8 cellular contexts compared by ENCODE assay signal in the genomic region with DNA sequence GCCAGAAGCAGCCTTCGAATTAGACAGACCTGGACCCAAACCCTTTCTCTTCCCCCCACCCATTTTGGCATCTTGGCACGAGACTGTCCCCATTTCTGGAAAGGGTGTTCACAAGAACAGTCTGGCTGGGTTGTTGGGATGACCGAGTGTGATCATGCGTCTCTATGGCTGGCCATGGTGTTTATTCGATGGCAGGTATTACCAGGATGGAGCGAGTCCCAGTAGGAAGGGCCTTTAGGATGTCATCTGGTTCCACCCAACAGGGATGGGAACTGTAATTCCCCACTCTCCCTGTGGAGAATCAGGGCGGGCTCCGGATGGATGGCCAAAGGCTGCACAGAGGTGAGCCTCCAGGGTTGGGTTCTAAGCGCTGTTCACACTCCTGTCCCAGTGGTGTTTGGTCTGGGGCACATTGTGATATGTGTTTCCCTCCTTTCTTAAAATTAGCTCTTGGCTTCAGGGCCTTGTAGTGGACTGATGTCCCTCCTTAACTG. TPM values are rescaled to one million over a fixed set of nuclear protein-coding genes. Genes with fewer than 3 reads are reported as not detected.
DNase-seq lines count a peak whose midpoint lies in the region; ATAC-seq, FAIRE-seq and TF ChIP-seq lines count a peak whose summit lies in the region.

No MANE protein-coding gene starts in this region.

- H3K4me1 ChIP-seq in Panc1 (ENCODE audit: control insufficient read depth, insufficient read depth, low read length): peaks cover 20% of the 10 kb centered on the region
- H3K4me1 ChIP-seq in esophagus (ENCODE audit: control insufficient read depth in 2 of 2, insufficient read depth in 2 of 2, low read length in 1 of 2): peaks cover 5 to 6% of the 10 kb centered on the region in 2 donors
- peaks cover 4 to 8% of the 10 kb centered on the region in 2 donors for H3K4me1 ChIP-seq in small intestine (ENCODE audit: control insufficient read depth in 2 of 2, insufficient read depth in 1 of 2, low read depth in 1 of 2, low read length in 1 of 2)

- 80 to 86% methylated on average over 9 of the region's 9 CpGs for whole genome bisulfite sequencing in esophagus, 2 donors
- WGBS in small intestine, 3 donors: 86 to 91% (median 86%) methylated on average over 9 of the region's 9 CpGs

- no peak overlapping the region for H3K4me3 ChIP-seq in Panc1 (ENCODE audit: low read depth in 2 of 2, low read length in 2 of 2)
- no peak overlapping the region for H3K4me3 ChIP-seq in esophagus (ENCODE audit: low read depth in 1 of 2, low read length in 2 of 2)
- no peak overlapping the region for H3K4me3 ChIP-seq in small intestine (ENCODE audit: low read depth in 1 of 2, low read length in 2 of 2)

- no peak for ATAC-seq in Panc1

- BruUV-seq in Panc1 (replicated peaks; lab: Mats Ljungman, UMichigan): no TSS peak

- DNase-seq in GM19239 (ENCODE audit: insufficient read length, low spot score) (no peak), Panc1 (ENCODE audit: low read depth, low spot score) (no peak), small intestine (no peak), AML-193 (lab: John Stamatoyannopoulos, UW) (no peak), mucosa of gallbladder (ENCODE audit: low spot score) (no peak), NCI-H526 treated with DMSO at 0.1 percent for 48 hours (lab: John Stamatoyannopoulos, UW) (no peak), RPMI8226 (no peak)

- FAIRE-seq in GM19239 (lab: Jason Lieb, UNC) (peak; percentile 26), small intestine (lab: Jason Lieb, UNC) (no peak)

- intact Hi-C loops in Panc1 (cut with micrococcal nuclease; ENCODE audit: unreplicated experiment): loop anchor here (10.0 kb wide), 1 partner anchor 126 kb away; a partner anchor contains a TSS

- no peaks in the 10 kb centered on the region for H3K36me3 ChIP-seq in Panc1 (ENCODE audit: control insufficient read depth, insufficient read depth, low read length)
- no peaks in the 10 kb centered on the region for H3K36me3 ChIP-seq in esophagus (ENCODE audit: control insufficient read depth in 2 of 2, insufficient read depth in 2 of 2, low read length in 1 of 2)
- H3K36me3 ChIP-seq in small intestine (ENCODE audit: control insufficient read depth in 2 of 2, insufficient read depth in 2 of 2, low read length in 2 of 2): no peaks in the 10 kb centered on the region

- TF ChIP-seq CTCF in Panc1 (IDR thresholded peaks at IDR 0.05): no peak

- CTCF ChIA-PET in Panc1 (lab: Charles Lee): no interaction called here

- H3K27ac ChIP-seq in Panc1 (ENCODE audit: low read length) (peak overlapping the region; percentile 96), esophagus (ENCODE audit: low read depth in 2 of 2, low read length in 1 of 2) (peak overlapping the region; percentile 79 to 92), small intestine (ENCODE audit: low read depth in 1 of 2, low read length in 1 of 2) (peak overlapping the region; percentile 45 to 90)

- POLR2A ChIA-PET in Panc1 (lab: Charles Lee): no interaction called here

- in situ Hi-C loops in Panc1 (cut with HindIII; ENCODE audit: low pct_unique_long_range_greater_than_20kb, low sequenced_read_pairs): no loop called here

- peaks cover 3% of the 10 kb centered on the region; the same call in 1 of the 2 replicates for H3K9me3 ChIP-seq in Panc1 (ENCODE audit: control insufficient read depth, insufficient read depth, low read depth, low read length)
- no peaks in the 10 kb centered on the region for H3K9me3 ChIP-seq in esophagus (ENCODE audit: control insufficient read depth in 2 of 2, insufficient read depth in 1 of 2, low read depth in 1 of 2, low read length in 1 of 2)
- H3K9me3 ChIP-seq in small intestine (ENCODE audit: control insufficient read depth, low read depth): no peaks in the 10 kb centered on the region

- H3K27me3 ChIP-seq in Panc1 (ENCODE audit: control insufficient read depth, insufficient read depth, low read length) (no peaks in the 10 kb centered on the region), esophagus (ENCODE audit: control insufficient read depth in 1 of 2, insufficient read depth in 2 of 2, low read length in 2 of 2) (no peaks in the 10 kb centered on the region), small intestine (ENCODE audit: control insufficient read depth in 2 of 2, insufficient read depth in 2 of 2, low read length in 2 of 2) (no peaks in the 10 kb centered on the region)

RNA-seq across cellular contexts. Expression of a gene that starts 33.4 kb away (rescaled TPM):
- total RNA-seq in Panc1 (2021; ENCODE audit: unreplicated experiment): 190 TPM
- polyA plus RNA-seq in Panc1 (2012; ENCODE audit: insufficient read length): 219 TPM
- 100 to 1,000 TPM; 246 to 329 TPM for polyA plus RNA-seq in esophagus
- 100 to 1,000 TPM; 458 to 904 (median 722) TPM for polyA plus RNA-seq in small intestine
- total RNA-seq in mucosa of gallbladder: 157 TPM
